In the genomic region with DNA sequence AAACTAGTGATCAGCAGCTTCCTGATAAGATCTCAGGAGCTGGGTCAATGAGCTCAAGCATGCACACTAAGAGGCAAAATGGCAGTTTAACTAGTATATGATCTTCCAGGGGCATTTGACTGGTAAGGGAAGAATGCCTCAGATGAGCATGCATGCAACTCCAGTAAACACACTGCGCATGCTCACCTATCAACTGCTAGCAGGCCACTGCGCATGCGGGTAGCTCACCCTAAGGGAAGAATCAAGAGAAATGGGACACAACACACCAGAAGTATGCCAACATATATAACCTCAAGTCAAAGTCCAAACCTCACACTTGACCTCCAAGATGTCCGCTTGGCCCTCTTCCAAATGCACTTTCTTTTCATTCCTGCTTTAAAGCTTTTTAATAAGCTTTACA, we compare ENCODE assay signal across 26 cellular contexts.
DNase-seq lines count a peak whose midpoint lies in the region; ATAC-seq, FAIRE-seq and TF ChIP-seq lines count a peak whose summit lies in the region.
"Had no signal": no experiment of that assay in that cellular context is flagged by ENCODE, and none has a peak within 500 bp of the region (broad histone marks: within the 10 kb centered on the region; RNA-seq: fewer than 3 reads in every experiment).

No MANE protein-coding gene starts in this region.

- no peak overlapping the region for H2AFZ ChIP-seq in OCI-LY3 (ENCODE audit: low read depth, low read length)
- no peak overlapping the region for H2AFZ ChIP-seq in K562 (ENCODE audit: low read depth, low read length)
- no peak overlapping the region for H2AFZ ChIP-seq in neural progenitor cell (replicated peaks)

- no peaks in the 10 kb centered on the region for H3K36me3 ChIP-seq in OCI-LY3 (replicated peaks; ENCODE audit: low read depth, low read length)
- H3K36me3 ChIP-seq in K562 (ENCODE audit: control insufficient read depth, insufficient read depth, low read length), result no peaks in the 10 kb centered on the region
- no peaks in the 10 kb centered on the region for H3K36me3 ChIP-seq in neural progenitor cell
- H3K36me3 ChIP-seq: BLaER1 treated with 17β-estradiol and CSF1 and Interleukin-3, amounts not matched to agents 10 nM and 100 nM had no signal

- peaks cover 3% of the 10 kb centered on the region for H3K27me3 Mint-ChIP-seq in neural progenitor cell (ENCODE audit: insufficient read depth, low read depth)
- no peaks in the 10 kb centered on the region for H3K27me3 Mint-ChIP-seq in natural killer cell treated with Interleukin-12 subunit alpha and Interleukin-12 subunit beta and Interleukin-15 and Interleukin-18, amount 100 ng/mL, for 72 hours
- H3K27me3 Mint-ChIP-seq: B cell; CD4-positive, alpha-beta T cell had no signal

- H3K9me1 ChIP-seq in K562 (ENCODE audit: control insufficient read depth, insufficient read depth, low read length), result no peaks in the 10 kb centered on the region

- ATAC-seq in K562, result no peak
- no peak for ATAC-seq in natural killer cell treated with Interleukin-12 subunit alpha and Interleukin-12 subunit beta and Interleukin-15 and Interleukin-18, amount 100 ng/mL, for 72 hours
- ATAC-seq: A549; CD8-positive, alpha-beta T cell; GM12878 had no signal

- peak overlapping the region; percentile 46; the same call in 1 of the 2 replicates for H3K27ac ChIP-seq in OCI-LY3 (ENCODE audit: low read length)
- no peak overlapping the region for H3K27ac ChIP-seq in K562 (ENCODE audit: extremely low read depth, low read depth, low read length)
- H3K27ac ChIP-seq in neural progenitor cell, result no peak overlapping the region
- H3K27ac ChIP-seq: 22Rv1; A549; BLaER1 treated with 17β-estradiol and CSF1 and Interleukin-3, amounts not matched to agents 10 nM and 100 nM; C4-2B had no signal

- FAIRE-seq in K562 (lab: Jason Lieb, UNC), result no peak
- no peak for FAIRE-seq in D721Med (lab: Jason Lieb, UNC)
- FAIRE-seq: A549, GM12878, GM12892, GM18507 had no signal

- peak overlapping the region; percentile 32; the same call in 1 of the 2 replicates for H3K4me3 ChIP-seq in OCI-LY3 (ENCODE audit: low read length)
- H3K4me3 ChIP-seq in K562, result no peak overlapping the region
- H3K4me3 ChIP-seq in neural progenitor cell, result no peak overlapping the region
- H3K4me3 ChIP-seq: A549; BLaER1 treated with 17β-estradiol and CSF1 and Interleukin-3, amounts not matched to agents 10 nM and 100 nM; GM12878 had no signal

- no TSS peak for BruUV-seq in K562 (replicated peaks; lab: Mats Ljungman, UMichigan)

- 5% methylated on average over 4 of the region's 4 CpGs for WGBS in K562 (ENCODE audit: insufficient coverage, low coverage, missing lambda C conversion rate)

- TF ChIP-seq RAD21 in K562 (CRISPR knock-in tag; conservative IDR thresholded peaks at IDR 0.05 in 1 of 2, IDR thresholded peaks at IDR 0.05 in 1 of 2), result no peak

- no peak for TF ChIP-seq POLR2A in K562 (conservative IDR thresholded peaks at IDR 0.05)

- H3K4me1 ChIP-seq in OCI-LY3 (ENCODE audit: low read length), result peaks cover 44% of the 10 kb centered on the region
- H3K4me1 ChIP-seq in K562 (replicated peaks in 1 of 2; ENCODE audit: control insufficient read depth in 2 of 2, insufficient read depth in 2 of 2, low read length in 2 of 2), result no peaks in the 10 kb centered on the region
- peaks cover 17% of the 10 kb centered on the region for H3K4me1 ChIP-seq in neural progenitor cell
- H3K4me1 ChIP-seq: A549, Caco-2 had no signal

- in situ Hi-C loops in K562 (cut with MboI), result no loop called here

- H3K4me2 ChIP-seq in OCI-LY3 (ENCODE audit: low read length) (peak overlapping the region; percentile 62), K562 (ENCODE audit: insufficient read depth, low read length) (no peak overlapping the region), neural progenitor cell (no peak overlapping the region)
- H3K4me2 ChIP-seq: A549; BLaER1 treated with 17β-estradiol and CSF1 and Interleukin-3, amounts not matched to agents 10 nM and 100 nM had no signal

- POLR2A ChIA-PET in K562 (lab: Yijun Ruan, JAX), result interaction anchor here (0.7 kb wide), 1 partner anchor 153 kb away, joined by 3 read pairs; no protein-coding TSS in a partner anchor

- no peak overlapping the region for H3K9ac ChIP-seq in OCI-LY3 (ENCODE audit: low read length)
- H3K9ac ChIP-seq in K562 (ENCODE audit: insufficient read depth in 1 of 2, low read depth in 2 of 2, low read length in 2 of 2), result no peak overlapping the region
- no peak overlapping the region for H3K9ac ChIP-seq in neural progenitor cell
- H3K9ac ChIP-seq: BLaER1 treated with 17β-estradiol and CSF1 and Interleukin-3, amounts not matched to agents 10 nM and 100 nM had no signal

- no peak for DNase-seq in K562 (ENCODE audit: extremely low read depth in 1 of 4, low spot score in 3 of 4)
- DNase-seq in neural progenitor cell (ENCODE audit: low spot score), result no peak
- DNase-seq in natural killer cell treated with Interleukin-12 subunit alpha and Interleukin-12 subunit beta and Interleukin-15 and Interleukin-18, amount 100 ng/mL, for 72 hours (ENCODE audit: low spot score), result no peak
- DNase-seq in NCI-H446 (lab: John Stamatoyannopoulos, UW), result no peak
- DNase-seq in D721Med (ENCODE audit: insufficient read length, low spot score), result no peak
- DNase-seq: AML-193; Caco-2; Calu3; CD4-positive, alpha-beta T cell; CD8-positive, alpha-beta T cell; DMS 273 treated with DMSO at 0.1 percent for 48 hours; DMS153; DMS53; DMS79; DND-41; EL; GDM1 had no signal

- CTCF ChIA-PET in K562 (lab: Yijun Ruan, JAX; ENCODE audit: low intra/inter-chr PET ratio), result no interaction called here

- intact Hi-C loops in K562 (cut with micrococcal nuclease), result no loop called here

- H3K4me3 Mint-ChIP-seq in neural progenitor cell, result no peak overlapping the region
- H3K4me3 Mint-ChIP-seq in natural killer cell treated with Interleukin-12 subunit alpha and Interleukin-12 subunit beta and Interleukin-15 and Interleukin-18, amount 100 ng/mL, for 72 hours, result no peak overlapping the region
- H3K4me3 Mint-ChIP-seq: B cell; CD4-positive, alpha-beta T cell; CD8-positive, alpha-beta T cell had no signal

- no peaks in the 10 kb centered on the region for H3K9me3 Mint-ChIP-seq in neural progenitor cell
- no peaks in the 10 kb centered on the region for H3K9me3 Mint-ChIP-seq in natural killer cell treated with Interleukin-12 subunit alpha and Interleukin-12 subunit beta and Interleukin-15 and Interleukin-18, amount 100 ng/mL, for 72 hours

- TF ChIP-seq EP300 in K562 (IDR thresholded peaks at IDR 0.05; ENCODE audit: low read length), result no peak

- no peaks in the 10 kb centered on the region for H3K36me3 Mint-ChIP-seq in neural progenitor cell
- no peaks in the 10 kb centered on the region for H3K36me3 Mint-ChIP-seq in natural killer cell treated with Interleukin-12 subunit alpha and Interleukin-12 subunit beta and Interleukin-15 and Interleukin-18, amount 100 ng/mL, for 72 hours
- H3K36me3 Mint-ChIP-seq: CD8-positive, alpha-beta T cell had no signal

- TF ChIP-seq CTCF in OCI-LY3 (IDR thresholded peaks at IDR 0.05; ENCODE audit: low read depth, low read length), result no peak
- no peak for TF ChIP-seq CTCF in K562 (IDR thresholded peaks at IDR 0.05 in 2 of 3, conservative IDR thresholded peaks at IDR 0.05 in 1 of 3; ENCODE audit: insufficient read depth in 2 of 3, low read depth in 1 of 3, low read length in 3 of 3)
- TF ChIP-seq CTCF in neural progenitor cell (IDR thresholded peaks at IDR 0.05), result no peak
- no peak for TF ChIP-seq CTCF in D721Med (IDR thresholded peaks at IDR 0.05; ENCODE audit: insufficient read depth, missing control alignments)

- H3K4me1 Mint-ChIP-seq in neural progenitor cell, result peaks cover 4% of the 10 kb centered on the region
- no peaks in the 10 kb centered on the region for H3K4me1 Mint-ChIP-seq in natural killer cell treated with Interleukin-12 subunit alpha and Interleukin-12 subunit beta and Interleukin-15 and Interleukin-18, amount 100 ng/mL, for 72 hours (ENCODE audit: low read depth in 2 of 2)
- H3K4me1 Mint-ChIP-seq: B cell had no signal

- peak overlapping the region; percentile 15 for H3K27ac Mint-ChIP-seq in neural progenitor cell
- no peak overlapping the region for H3K27ac Mint-ChIP-seq in natural killer cell treated with Interleukin-12 subunit alpha and Interleukin-12 subunit beta and Interleukin-15 and Interleukin-18, amount 100 ng/mL, for 72 hours
- H3K27ac Mint-ChIP-seq: B cell; CD4-positive, alpha-beta T cell; CD8-positive, alpha-beta T cell had no signal

- no peaks in the 10 kb centered on the region for H3K27me3 ChIP-seq in OCI-LY3 (ENCODE audit: low read depth, low read length)
- H3K27me3 ChIP-seq in K562 (ENCODE audit: control insufficient read depth in 2 of 2, insufficient read depth in 2 of 2, low read length in 2 of 2), result no peaks in the 10 kb centered on the region
- no peaks in the 10 kb centered on the region for H3K27me3 ChIP-seq in neural progenitor cell
- H3K27me3 ChIP-seq: BLaER1 treated with 17β-estradiol and CSF1 and Interleukin-3, amounts not matched to agents 10 nM and 100 nM had no signal

- H3K9me3 ChIP-seq in OCI-LY3 (ENCODE audit: insufficient read depth, low read length), result no peaks in the 10 kb centered on the region
- no peaks in the 10 kb centered on the region for H3K9me3 ChIP-seq in K562 (replicated peaks; ENCODE audit: control insufficient read depth, insufficient read depth, low read depth, low read length)
- H3K9me3 ChIP-seq in neural progenitor cell (ENCODE audit: low read depth), result no peaks in the 10 kb centered on the region
- H3K9me3 ChIP-seq: A549; BLaER1 treated with 17β-estradiol and CSF1 and Interleukin-3, amounts not matched to agents 10 nM and 100 nM; Caco-2 had no signal

- no peaks in the 10 kb centered on the region for H3F3A ChIP-seq in neural progenitor cell (ENCODE audit: low read depth)

- H3K79me2 ChIP-seq in OCI-LY3 (ENCODE audit: low read length) (no peaks in the 10 kb centered on the region), K562 (ENCODE audit: control insufficient read depth, insufficient read depth, low read length) (no peaks in the 10 kb centered on the region), neural progenitor cell (ENCODE audit: low read depth) (no peaks in the 10 kb centered on the region)

- H4K20me1 ChIP-seq in OCI-LY3 (ENCODE audit: insufficient read depth, low read length) (no peaks in the 10 kb centered on the region), K562 (replicated peaks; ENCODE audit: control insufficient read depth, insufficient read depth, low read length) (no peaks in the 10 kb centered on the region), neural progenitor cell (ENCODE audit: low read depth) (no peaks in the 10 kb centered on the region)
- H4K20me1 ChIP-seq: BLaER1 treated with 17β-estradiol and CSF1 and Interleukin-3, amounts not matched to agents 10 nM and 100 nM had no signal

TF ChIP-seq in K562, 482 proteins besides CTCF, POLR2A, EP300 and RAD21:
- TF ChIP-seq NRF1 (conservative IDR thresholded peaks at IDR 0.05 in 1 of 2, IDR thresholded peaks at IDR 0.05 in 1 of 2) (peak; percentile 67 to 74), ASH1L (IDR thresholded peaks at IDR 0.05; ENCODE audit: borderline replicate concordance, low read depth, partially characterized antibody) (no peak)
